ENCODE assay signal across 11 cellular contexts in the genomic region with DNA sequence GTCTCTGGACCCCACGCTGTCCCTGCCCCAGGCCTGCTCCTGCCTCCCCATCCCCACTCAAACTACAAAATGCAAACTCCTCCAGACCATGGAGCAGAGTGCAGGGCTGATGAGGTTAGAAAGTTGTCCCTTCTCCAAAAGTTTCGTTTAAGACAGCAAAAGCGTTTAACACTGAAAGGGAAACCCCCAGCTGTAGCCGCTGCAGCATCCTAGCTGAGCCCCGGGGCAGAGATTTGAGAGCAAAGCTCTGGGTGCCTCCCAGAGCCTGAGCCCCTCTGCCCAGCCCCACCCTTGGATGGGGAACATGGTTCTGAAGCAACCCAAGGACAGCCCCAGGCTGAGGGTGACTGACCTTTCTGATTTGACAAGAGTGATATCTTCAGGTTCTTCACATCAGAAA. TPM values are rescaled to one million over a fixed set of nuclear protein-coding genes. Genes with fewer than 3 reads are reported as not detected.
DNase-seq lines count a peak whose midpoint lies in the region; ATAC-seq and TF ChIP-seq lines count a peak whose summit lies in the region.
"Had no signal": no experiment of that assay in that cellular context is flagged by ENCODE, and none has a peak within 500 bp of the region (broad histone marks: within the 10 kb centered on the region; RNA-seq: fewer than 3 reads in every experiment).

No MANE protein-coding gene starts in this region.

- H3K4me3 ChIP-seq in colonic mucosa (no peak overlapping the region), upper lobe of right lung (no peak overlapping the region)

- H3K27ac ChIP-seq in colonic mucosa (no peak overlapping the region), upper lobe of right lung (no peak overlapping the region)

- peaks cover 2% of the 10 kb centered on the region for H3K36me3 Mint-ChIP-seq in T-helper 17 cell (ENCODE audit: low read depth)
- H3K36me3 Mint-ChIP-seq: CD8-positive, alpha-beta memory T cell had no signal

- peaks cover 68% of the 10 kb centered on the region for H3K27me3 Mint-ChIP-seq in T-helper 17 cell

- peak; percentile 16 for ATAC-seq in GM18498 (IDR thresholded peaks at IDR 0.05; ENCODE audit: unreplicated experiment)
- peak; percentile 13 for ATAC-seq in GM18907 (IDR thresholded peaks at IDR 0.05; ENCODE audit: unreplicated experiment)
- ATAC-seq in HG03159 (IDR thresholded peaks at IDR 0.05; ENCODE audit: unreplicated experiment) = peak; percentile 9
- peak; percentile 16 for ATAC-seq in T-helper 17 cell
- no peak for ATAC-seq in upper lobe of right lung

- intact Hi-C loops in colonic mucosa (cut with DNase I) = loop anchor here (2.0 to 5.0 kb wide), 2 partner anchors 276 to 378 kb away; no protein-coding TSS in a partner anchor
- intact Hi-C loops in upper lobe of right lung (cut with DNase I) = loop anchor here (10.0 kb wide), 2 partner anchors 112 to 378 kb away; no protein-coding TSS in a partner anchor

- DNase-seq in T-helper 17 cell = no peak
- DNase-seq in colonic mucosa = no peak
- no peak for DNase-seq in upper lobe of right lung
- no peak for DNase-seq in NCI-H128 (lab: John Stamatoyannopoulos, UW; ENCODE audit: unreplicated experiment)
- DNase-seq: NCI-H2029 treated with DMSO at 0.1 percent for 48 hours had no signal

- H3K27ac Mint-ChIP-seq in T-helper 17 cell = no peak overlapping the region
- H3K27ac Mint-ChIP-seq: H9 had no signal

- H3K4me3 Mint-ChIP-seq in T-helper 17 cell = no peak overlapping the region
- H3K4me3 Mint-ChIP-seq: CD8-positive, alpha-beta memory T cell; H9 had no signal

- H3K27me3 ChIP-seq in colonic mucosa (no peaks in the 10 kb centered on the region), upper lobe of right lung (peaks cover 22% of the 10 kb centered on the region)

- no peak overlapping the region for H3K9ac ChIP-seq in colonic mucosa (ENCODE audit: low read depth in 2 of 2, low read length in 2 of 2)

- no peaks in the 10 kb centered on the region for H3K4me1 Mint-ChIP-seq in T-helper 17 cell

- H3K36me3 ChIP-seq in colonic mucosa (no peaks in the 10 kb centered on the region), upper lobe of right lung (no peaks in the 10 kb centered on the region)

- no peaks in the 10 kb centered on the region for H3K9me3 ChIP-seq in T-helper 17 cell (ENCODE audit: control insufficient read depth, low read length, poor library complexity, severe bottlenecking)
- H3K9me3 ChIP-seq in colonic mucosa = no peaks in the 10 kb centered on the region
- H3K9me3 ChIP-seq in upper lobe of right lung = no peaks in the 10 kb centered on the region

- no peaks in the 10 kb centered on the region for H3K4me1 ChIP-seq in colonic mucosa
- H3K4me1 ChIP-seq in upper lobe of right lung = no peaks in the 10 kb centered on the region

- TF ChIP-seq CTCF in colonic mucosa (IDR thresholded peaks at IDR 0.05) = no peak
- no peak for TF ChIP-seq CTCF in upper lobe of right lung (IDR thresholded peaks at IDR 0.05)

RNA-seq across cellular contexts. Expression of gene ENO4, which starts 52.8 kb away (rescaled TPM):
- total RNA-seq in T-helper 17 cell = not detected
- total RNA-seq in colonic mucosa = not detected
- not detected for total RNA-seq in upper lobe of right lung
- total RNA-seq: CD8-positive, alpha-beta memory T cell; Right ventricle myocardium inferior had no signal

RNA-seq across cellular contexts. Expression of gene HSPA12A, which starts 54.1 kb away (rescaled TPM):
- total RNA-seq in T-helper 17 cell = under 1 TPM; 0.37 to 0.62 TPM
- total RNA-seq in colonic mucosa = 1 to 10 TPM; 6.2 to 7.0 TPM
- total RNA-seq in upper lobe of right lung = 7.4 TPM
